Comparison of ENCODE assay signal across 1 cellular context in genomic region chr14:24262821-24263733, GRCh38.
TF ChIP-seq lines count a peak whose summit lies in the region.

Gene TGM1 (minus strand): TSS chr14:24263177. CDS start chr14:24262352, 825 bp downstream.

TF ChIP-seq in H1, 55 proteins besides CTCF, POLR2A, EP300 and RAD21:
- no peak for TF ChIP-seq TEAD4 (IDR thresholded peaks at IDR 0.05; ENCODE audit: low read depth, low read length)
- no peak for TF ChIP-seq SIRT6 (IDR thresholded peaks at IDR 0.05; ENCODE audit: low read length)
- TF ChIP-seq RFX5 (IDR thresholded peaks at IDR 0.05; ENCODE audit: borderline replicate concordance, low read depth, low read length): no peak
- no peak for TF ChIP-seq CHD1 (IDR thresholded peaks at IDR 0.05; ENCODE audit: low read depth, low read length)
- no peak for TF ChIP-seq SP2 (IDR thresholded peaks at IDR 0.05; ENCODE audit: low read length)
- TF ChIP-seq CREB1 (IDR thresholded peaks at IDR 0.05): no peak
- TF ChIP-seq JUN (IDR thresholded peaks at IDR 0.05; ENCODE audit: low read depth, low read length): no peak
- no peak for TF ChIP-seq CHD2 (IDR thresholded peaks at IDR 0.05; ENCODE audit: low read length)
- no peak for TF ChIP-seq CEBPB (IDR thresholded peaks at IDR 0.05; ENCODE audit: low read depth, low read length)
- no peak for TF ChIP-seq NANOG (IDR thresholded peaks at IDR 0.05; ENCODE audit: insufficient read depth, low read depth, low read length, poor library complexity, severe bottlenecking)
- TF ChIP-seq, protein P1, sequence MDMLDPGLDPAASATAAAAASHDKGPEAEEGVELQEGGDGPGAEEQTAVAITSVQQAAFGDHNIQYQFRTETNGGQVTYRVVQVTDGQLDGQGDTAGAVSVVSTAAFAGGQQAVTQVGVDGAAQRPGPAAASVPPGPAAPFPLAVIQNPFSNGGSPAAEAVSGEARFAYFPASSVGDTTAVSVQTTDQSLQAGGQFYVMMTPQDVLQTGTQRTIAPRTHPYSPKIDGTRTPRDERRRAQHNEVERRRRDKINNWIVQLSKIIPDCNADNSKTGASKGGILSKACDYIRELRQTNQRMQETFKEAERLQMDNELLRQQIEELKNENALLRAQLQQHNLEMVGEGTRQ (IDR thresholded peaks at IDR 0.05; ENCODE audit: low read length): no peak
- TF ChIP-seq POU5F1 (IDR thresholded peaks at IDR 0.05; ENCODE audit: low read depth, low read length): no peak
- no peak for TF ChIP-seq SIX5 (IDR thresholded peaks at IDR 0.05; ENCODE audit: low read depth, low read length)
- TF ChIP-seq HDAC6 (IDR thresholded peaks at IDR 0.05; ENCODE audit: low read depth, low read length): no peak
- no peak for TF ChIP-seq MAFK (IDR thresholded peaks at IDR 0.05; ENCODE audit: low read depth, low read length)
